In the genomic region with DNA sequence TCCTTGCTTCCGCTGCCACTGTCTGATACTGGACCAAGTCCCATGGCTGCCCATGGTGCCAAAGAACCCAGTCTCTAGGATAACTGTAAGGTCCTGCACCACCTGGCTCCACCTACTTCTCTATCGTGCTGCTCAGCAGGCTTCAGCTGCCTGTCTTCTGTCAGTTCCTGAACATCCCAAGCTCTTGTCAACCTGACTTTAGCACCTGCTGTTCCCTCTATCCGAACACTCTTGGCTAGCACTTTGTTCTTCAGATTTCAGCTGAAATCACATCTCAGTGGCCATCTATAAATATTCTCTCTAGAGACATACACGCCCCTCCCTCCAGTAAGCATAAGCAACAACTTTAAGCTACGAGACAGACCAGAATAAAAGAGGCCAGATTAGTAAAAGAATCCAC, we compare ENCODE assay signal across 3 cellular contexts.
TF ChIP-seq lines count a peak whose summit lies in the region.

No MANE protein-coding gene starts in this region.

TF ChIP-seq in SK-N-SH treated with all-trans-retinoic acid at 6 μM for 48 hours, 23 proteins besides CTCF, POLR2A, EP300 and RAD21 (continued from another document):
- TF ChIP-seq ARNTL (CRISPR knock-in tag; IDR thresholded peaks at IDR 0.05; ENCODE audit: borderline replicate concordance, low read depth) (no peak), SNAI2 (CRISPR knock-in tag; IDR thresholded peaks at IDR 0.05) (no peak), ZC3H10 (CRISPR knock-in tag; IDR thresholded peaks at IDR 0.05) (no peak), TSHZ2 (CRISPR knock-in tag; IDR thresholded peaks at IDR 0.05) (no peak), ZFP30 (CRISPR knock-in tag; IDR thresholded peaks at IDR 0.05) (no peak), BACH2 (CRISPR knock-in tag; IDR thresholded peaks at IDR 0.05; ENCODE audit: borderline replicate concordance) (no peak), ESRRG (CRISPR knock-in tag; IDR thresholded peaks at IDR 0.05) (no peak), TCF4 (CRISPR knock-in tag; IDR thresholded peaks at IDR 0.05; ENCODE audit: borderline replicate concordance) (no peak), OSR1 (CRISPR knock-in tag; IDR thresholded peaks at IDR 0.05) (no peak), RARB (CRISPR knock-in tag; IDR thresholded peaks at IDR 0.05) (no peak)

TF ChIP-seq in SK-N-SH, 30 proteins besides CTCF, POLR2A, EP300 and RAD21 (continued from another document):
- TF ChIP-seq FOSL2 (IDR thresholded peaks at IDR 0.05; ENCODE audit: borderline replicate concordance, low read depth) (no peak), SIN3A (IDR thresholded peaks at IDR 0.05; ENCODE audit: borderline replicate concordance, low read depth, low read length) (no peak)

TF ChIP-seq in WTC11, 78 proteins besides CTCF, POLR2A, EP300 and RAD21 (continued from another document):
- TF ChIP-seq, protein P1, sequence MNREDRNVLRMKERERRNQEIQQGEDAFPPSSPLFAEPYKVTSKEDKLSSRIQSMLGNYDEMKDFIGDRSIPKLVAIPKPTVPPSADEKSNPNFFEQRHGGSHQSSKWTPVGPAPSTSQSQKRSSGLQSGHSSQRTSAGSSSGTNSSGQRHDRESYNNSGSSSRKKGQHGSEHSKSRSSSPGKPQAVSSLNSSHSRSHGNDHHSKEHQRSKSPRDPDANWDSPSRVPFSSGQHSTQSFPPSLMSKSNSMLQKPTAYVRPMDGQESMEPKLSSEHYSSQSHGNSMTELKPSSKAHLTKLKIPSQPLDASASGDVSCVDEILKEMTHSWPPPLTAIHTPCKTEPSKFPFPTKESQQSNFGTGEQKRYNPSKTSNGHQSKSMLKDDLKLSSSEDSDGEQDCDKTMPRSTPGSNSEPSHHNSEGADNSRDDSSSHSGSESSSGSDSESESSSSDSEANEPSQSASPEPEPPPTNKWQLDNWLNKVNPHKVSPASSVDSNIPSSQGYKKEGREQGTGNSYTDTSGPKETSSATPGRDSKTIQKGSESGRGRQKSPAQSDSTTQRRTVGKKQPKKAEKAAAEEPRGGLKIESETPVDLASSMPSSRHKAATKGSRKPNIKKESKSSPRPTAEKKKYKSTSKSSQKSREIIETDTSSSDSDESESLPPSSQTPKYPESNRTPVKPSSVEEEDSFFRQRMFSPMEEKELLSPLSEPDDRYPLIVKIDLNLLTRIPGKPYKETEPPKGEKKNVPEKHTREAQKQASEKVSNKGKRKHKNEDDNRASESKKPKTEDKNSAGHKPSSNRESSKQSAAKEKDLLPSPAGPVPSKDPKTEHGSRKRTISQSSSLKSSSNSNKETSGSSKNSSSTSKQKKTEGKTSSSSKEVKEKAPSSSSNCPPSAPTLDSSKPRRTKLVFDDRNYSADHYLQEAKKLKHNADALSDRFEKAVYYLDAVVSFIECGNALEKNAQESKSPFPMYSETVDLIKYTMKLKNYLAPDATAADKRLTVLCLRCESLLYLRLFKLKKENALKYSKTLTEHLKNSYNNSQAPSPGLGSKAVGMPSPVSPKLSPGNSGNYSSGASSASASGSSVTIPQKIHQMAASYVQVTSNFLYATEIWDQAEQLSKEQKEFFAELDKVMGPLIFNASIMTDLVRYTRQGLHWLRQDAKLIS (CRISPR knock-in tag; IDR thresholded peaks at IDR 0.05; ENCODE audit: borderline replicate concordance): no peak
- no peak for TF ChIP-seq GRHL2 (CRISPR knock-in tag; IDR thresholded peaks at IDR 0.05; ENCODE audit: insufficient replicate concordance, severe bottlenecking)
- TF ChIP-seq ZNF396 (CRISPR knock-in tag; IDR thresholded peaks at IDR 0.05; ENCODE audit: borderline replicate concordance): no peak
- TF ChIP-seq SP1 (CRISPR knock-in tag; conservative IDR thresholded peaks at IDR 0.05): no peak
